Comparison of ENCODE assay signal across 18 cellular contexts in the genomic region with DNA sequence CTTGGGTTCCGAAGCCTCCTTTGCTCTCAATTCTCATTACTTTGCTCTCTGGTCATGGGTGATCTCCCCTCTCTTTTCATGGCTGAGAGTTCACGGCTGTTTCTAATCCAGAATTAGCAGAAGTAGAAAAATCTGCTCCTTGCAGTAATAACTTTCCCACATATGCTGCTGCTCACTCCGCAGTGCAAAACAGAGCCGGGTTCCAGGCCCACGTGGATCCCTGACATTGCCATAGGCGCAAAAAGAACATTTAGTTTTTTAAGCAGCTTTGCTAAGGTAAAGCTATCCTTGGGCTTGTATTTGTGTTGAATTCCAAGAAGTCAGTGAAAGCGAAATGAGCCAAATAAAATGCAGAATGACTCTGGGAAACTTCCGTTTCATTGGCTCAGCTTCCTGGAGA.
"Had no signal": no experiment of that assay in that cellular context is flagged by ENCODE, and none has a peak within 500 bp of the region (broad histone marks: within the 10 kb centered on the region; RNA-seq: fewer than 3 reads in every experiment).

No MANE protein-coding gene starts in this region.

- DNase-seq: KBM-7, MV-4-11, NCI-H1048, NCI-H1105, NCI-H1436 treated with DMSO at 0.1 percent for 48 hours, NCI-H1694, NCI-H187 treated with DMSO at 0.1 percent for 48 hours, NCI-H2029 treated with DMSO at 0.1 percent for 48 hours, NCI-H226, NCI-H446, NCI-H510A, NCI-H524 treated with DMSO at 0.1 percent for 48 hours, NCI-H774, Right ventricle myocardium superior, RPMI8226, SIG-M5 had no signal

- H3K4me3 ChIP-seq: SJSA1, SK-N-MC had no signal

- H3K27ac ChIP-seq: SJSA1, SK-N-MC had no signal

- H3K36me3 ChIP-seq: SJSA1 had no signal

- H3K4me1 ChIP-seq: SJSA1 had no signal

- H3K9me3 ChIP-seq: SJSA1 had no signal

- H3K27me3 ChIP-seq: SJSA1 had no signal
